ENCODE assay signal across 8 cellular contexts in the genomic region with DNA sequence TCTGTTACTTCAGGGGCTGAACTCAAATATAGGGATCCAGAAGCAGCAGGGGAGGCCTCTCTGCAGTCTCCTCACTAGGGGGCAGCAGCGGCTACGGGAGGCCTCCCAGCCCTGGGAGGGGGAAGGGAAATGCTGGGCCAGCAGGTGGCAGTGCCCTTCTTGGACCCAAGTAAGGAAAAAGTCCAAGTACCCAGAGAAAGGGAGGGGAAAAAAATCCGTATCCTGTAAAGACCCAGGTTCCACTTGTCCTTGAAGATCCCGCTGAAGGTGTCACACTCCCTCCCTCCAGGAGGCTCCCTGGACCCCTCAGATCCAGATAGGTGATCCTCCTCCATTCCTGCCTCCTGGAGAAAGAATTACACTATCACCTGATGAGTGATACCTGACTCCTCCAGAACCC. TPM values are rescaled to one million over a fixed set of nuclear protein-coding genes. Genes with fewer than 3 reads are reported as not detected.
DNase-seq lines count a peak whose midpoint lies in the region; ATAC-seq, FAIRE-seq and TF ChIP-seq lines count a peak whose summit lies in the region.

No MANE protein-coding gene starts in this region.

- peaks cover under 1% of the 10 kb centered on the region for H3K4me1 ChIP-seq in mammary epithelial cell (ENCODE audit: insufficient read depth, low read length)
- H3K4me1 ChIP-seq in kidney (ENCODE audit: control insufficient read depth in 1 of 2, insufficient read depth in 1 of 2, low read depth in 1 of 2, low read length in 2 of 2) = peaks cover 8 to 10% of the 10 kb centered on the region in 2 donors

- H4K20me1 ChIP-seq in mammary epithelial cell (ENCODE audit: insufficient read depth, low read length) = no peaks in the 10 kb centered on the region

- no peaks in the 10 kb centered on the region for H3K27me3 ChIP-seq in mammary epithelial cell (ENCODE audit: insufficient read depth, low read length)

- no peaks in the 10 kb centered on the region for H3K9me3 ChIP-seq in mammary epithelial cell (replicated peaks; ENCODE audit: insufficient read depth, low read length)
- no peaks in the 10 kb centered on the region for H3K9me3 ChIP-seq in kidney (ENCODE audit: control insufficient read depth in 1 of 2, low read length in 2 of 2)

- dilution Hi-C loops in mammary epithelial cell (cut with HindIII; ENCODE audit: low sequenced_read_pairs) = loop anchor here (5.0 kb wide), 1 partner anchor 37 kb away; no protein-coding TSS in a partner anchor

- H2AFZ ChIP-seq in mammary epithelial cell (ENCODE audit: low read depth, low read length) = no peak overlapping the region

- no peak overlapping the region for H3K27ac Mint-ChIP-seq in activated B cell treated with CpG ODN at 0.5 μM for 24 hours

- no peaks in the 10 kb centered on the region for H3K36me3 Mint-ChIP-seq in activated B cell treated with CpG ODN at 0.5 μM for 24 hours (ENCODE audit: low read depth)

- no peak overlapping the region for H3K9ac ChIP-seq in mammary epithelial cell (ENCODE audit: insufficient read depth, low read length)
- H3K9ac ChIP-seq in kidney (ENCODE audit: low read length in 2 of 2) = no peak overlapping the region

- no peaks in the 10 kb centered on the region for H3K79me2 ChIP-seq in mammary epithelial cell (ENCODE audit: insufficient read depth, low read length)

- H3K4me1 Mint-ChIP-seq in activated B cell treated with CpG ODN at 0.5 μM for 24 hours = peaks cover 6% of the 10 kb centered on the region

- POLR2A ChIA-PET in activated B cell treated with CpG ODN at 0.5 μM for 24 hours (lab: Charles Lee) = interaction anchor here (1.4 kb wide), 1 partner anchor 62 kb away, joined by 3 read pairs; no protein-coding TSS in a partner anchor

- H3K4me3 ChIP-seq in AG10803 (ENCODE audit: low read length) = no peak overlapping the region
- H3K4me3 ChIP-seq in mammary epithelial cell (replicated peaks in 1 of 3; ENCODE audit: insufficient read depth in 1 of 3, low read depth in 2 of 3, low read length in 3 of 3) = no peak overlapping the region
- no peak overlapping the region for H3K4me3 ChIP-seq in kidney (ENCODE audit: low read length in 2 of 2)

- H3K4me3 Mint-ChIP-seq in activated B cell treated with CpG ODN at 0.5 μM for 24 hours = no peak overlapping the region

- H3K4me2 ChIP-seq in mammary epithelial cell (ENCODE audit: insufficient read depth, low read depth, low read length) = no peak overlapping the region

- TF ChIP-seq CTCF in AG10803 (conservative IDR thresholded peaks at IDR 0.05; ENCODE audit: low read length) (peak; percentile 89), activated B cell treated with CpG ODN at 0.5 μM for 24 hours (IDR thresholded peaks at IDR 0.05) (peak; percentile 84), mammary epithelial cell (conservative IDR thresholded peaks at IDR 0.05 in 1 of 2, IDR thresholded peaks at IDR 0.05 in 1 of 2; ENCODE audit: extremely low read depth in 1 of 2, insufficient read depth in 1 of 2, low read depth in 1 of 2, low read length in 2 of 2) (peak; percentile 96 to 99), kidney (IDR thresholded peaks at IDR 0.05; ENCODE audit: borderline replicate concordance, extremely low read depth, insufficient read depth) (peak; percentile 95)

- H3K27me3 Mint-ChIP-seq in activated B cell treated with CpG ODN at 0.5 μM for 24 hours = no peaks in the 10 kb centered on the region

- H3K36me3 ChIP-seq in mammary epithelial cell (ENCODE audit: insufficient read depth, low read length) = no peaks in the 10 kb centered on the region
- H3K36me3 ChIP-seq in kidney (ENCODE audit: control insufficient read depth in 1 of 2, insufficient read depth in 2 of 2, low read length in 2 of 2) = no peaks in the 10 kb centered on the region

- H3K9me3 Mint-ChIP-seq in activated B cell treated with CpG ODN at 0.5 μM for 24 hours = no peaks in the 10 kb centered on the region

- H3K27ac ChIP-seq in mammary epithelial cell (ENCODE audit: insufficient read depth, low read depth, low read length) (no peak overlapping the region), kidney (ENCODE audit: low read depth in 2 of 2, low read length in 2 of 2) (no peak overlapping the region)

- CTCF ChIA-PET in activated B cell treated with CpG ODN at 0.5 μM for 24 hours (lab: Charles Lee) (interaction anchor here (0.6 to 4.1 kb wide), 28 partner anchors 9 to 322 kb away, joined by 3 to 100 read pairs (median 4); no protein-coding TSS in a partner anchor), mammary epithelial cell (lab: Charles Lee; ENCODE audit: low non-redundant PET) (interaction anchor here (0.6 to 0.8 kb wide), 4 partner anchors 62 to 274 kb away, joined by 3 to 6 read pairs (median 4); no protein-coding TSS in a partner anchor)

- peak; percentile 56 for ATAC-seq in GM21723 (IDR thresholded peaks at IDR 0.05; ENCODE audit: unreplicated experiment)
- ATAC-seq in activated B cell treated with CpG ODN at 0.5 μM for 24 hours (ENCODE audit: low read depth) = peak; percentile 84

- 0% methylated on average over 4 of the region's 4 CpGs for WGBS in mammary epithelial cell (ENCODE audit: low coverage, missing lambda C conversion rate)

- BruUV-seq in mammary epithelial cell (replicated peaks; lab: Mats Ljungman, UMichigan) = no TSS peak

- in situ Hi-C loops in mammary epithelial cell (cut with MboI; ENCODE audit: low sequenced_read_pairs in 2 of 2) = loop anchor here in 1 of 2 donors (10.0 kb wide), 1 partner anchor 149 kb away; no protein-coding TSS in a partner anchor

- FAIRE-seq in kidney (lab: Jason Lieb, UNC) = no peak

- intact Hi-C loops in activated B cell treated with CpG ODN at 0.5 μM for 24 hours (cut with micrococcal nuclease) (loop anchor here (1.0 to 5.0 kb wide), 5 partner anchors 19 to 213 kb away; a partner anchor contains a TSS), mammary epithelial cell (cut with micrococcal nuclease) (loop anchor here (1.0 to 2.0 kb wide), 5 partner anchors 19 to 189 kb away; no protein-coding TSS in a partner anchor), kidney (cut with DNase I) (no loop called here), posterior vena cava (cut with DNase I) (no loop called here)

- DNase-seq in AG10803 (ENCODE audit: low read depth) (peak; percentile 53), NCI-H345 (lab: John Stamatoyannopoulos, UW) (peak; percentile 70), activated B cell treated with CpG ODN at 0.5 μM for 24 hours (peak; percentile 70), mammary epithelial cell (peak; percentile 66), kidney (peak; percentile 90), posterior vena cava (ENCODE audit: low spot score) (no peak)
- DNase-seq in stimulated activated CD4-positive, alpha-beta T cell treated with anti-CD3 and anti-CD28 coated beads, Interleukin-4, amount 100 ng/mL, for 1 hour = peak; percentile 79

RNA-seq across cellular contexts. Expression of a gene that starts 14.1 kb away (rescaled TPM):
- total RNA-seq in activated B cell treated with CpG ODN at 0.5 μM for 24 hours (26.1 and 26.2 TPM in 2 replicates), mammary epithelial cell (10 to 100 TPM; 11.8 TPM), kidney (19.4 TPM), posterior vena cava (1 to 10 TPM; 1.1 to 1.5 TPM)
- polyA plus RNA-seq in mammary epithelial cell (3.1 TPM), kidney (ENCODE audit: insufficient read depth, low read depth, low replicate concordance) (15.1 TPM)
- 3.3 TPM for polyA minus RNA-seq in mammary epithelial cell

RNA-seq across cellular contexts. Expression of a gene that starts 21.0 kb away (rescaled TPM):
- total RNA-seq in activated B cell treated with CpG ODN at 0.5 μM for 24 hours (0.07 TPM in 1 of 2 replicates, not detected in the other), mammary epithelial cell (not detected), kidney (not detected), posterior vena cava (under 1 TPM in 1 of 2 donors, not detected in 1; 0.83 TPM)
- polyA plus RNA-seq in mammary epithelial cell (not detected), kidney (ENCODE audit: insufficient read depth, low read depth, low replicate concordance) (not detected)
- not detected for polyA minus RNA-seq in mammary epithelial cell

Comparison
In these comparisons a context has a peak if more than half of its experiments do, and no peak if none do; other contexts are left out.
1. intact Hi-C loops: an anchor here in activated B cell treated with CpG ODN at 0.5 μM for 24 hours (1.0 to 5.0 kb wide) and mammary epithelial cell (1.0 to 2.0 kb wide); none called in kidney and posterior vena cava.